21 cellular contexts compared by ENCODE assay signal in genomic region chr14:67973415-67973814, GRCh38.
"Had no signal": no experiment of that assay in that cellular context is flagged by ENCODE, and none has a peak within 500 bp of the region (broad histone marks: within the 10 kb centered on the region; RNA-seq: fewer than 3 reads in every experiment).

No MANE protein-coding gene starts in this region.

- H3K4me3 Mint-ChIP-seq: activated CD4-positive, alpha-beta memory T cell treated with anti-CD3 and anti-CD28 coated beads, Interleukin-2, amount 10 ng/mL, durations not matched to agents 7 days and 5 days; activated CD4-positive, alpha-beta T cell treated with anti-CD3 and anti-CD28 coated beads, Interleukin-2, amount 10 ng/mL, durations not matched to agents 24 days and 14 days; activated naive CD4-positive, alpha-beta T cell treated with anti-CD3 and anti-CD28 coated beads, Interleukin-2, amount 50 U/mL, for 24 hours; brain; immature natural killer cell; naive thymus-derived CD8-positive, alpha-beta T cell; neural progenitor cell had no signal

- H3K4me3 ChIP-seq: left lung, lung, neural progenitor cell, thyroid gland had no signal

- H3K4me2 ChIP-seq: neural progenitor cell had no signal

- ATAC-seq: activated CD4-positive, CD25-positive, alpha-beta regulatory T cell treated with anti-CD3 and anti-CD28 coated beads, Interleukin-2, amount 50 U/mL, for 24 hours; foreskin keratinocyte; left lung; naive thymus-derived CD8-positive, alpha-beta T cell had no signal

- H3K27me3 Mint-ChIP-seq: activated CD4-positive, alpha-beta memory T cell treated with anti-CD3 and anti-CD28 coated beads, Interleukin-2, amount 10 ng/mL, durations not matched to agents 7 days and 5 days; activated CD4-positive, alpha-beta T cell treated with anti-CD3 and anti-CD28 coated beads, Interleukin-2, amount 10 ng/mL, durations not matched to agents 24 days and 14 days; activated naive CD4-positive, alpha-beta T cell treated with anti-CD3 and anti-CD28 coated beads, Interleukin-2, amount 50 U/mL, for 24 hours; brain; naive thymus-derived CD8-positive, alpha-beta T cell had no signal

- H3K27me3 ChIP-seq: foreskin keratinocyte, left lung, neural progenitor cell, thyroid gland had no signal

- H3K27ac Mint-ChIP-seq: activated CD4-positive, alpha-beta memory T cell treated with anti-CD3 and anti-CD28 coated beads, Interleukin-2, amount 10 ng/mL, durations not matched to agents 7 days and 5 days; activated CD4-positive, alpha-beta T cell treated with anti-CD3 and anti-CD28 coated beads, Interleukin-2, amount 10 ng/mL, durations not matched to agents 24 days and 14 days; activated naive CD4-positive, alpha-beta T cell treated with anti-CD3 and anti-CD28 coated beads, Interleukin-2, amount 50 U/mL, for 24 hours; immature natural killer cell; naive thymus-derived CD8-positive, alpha-beta T cell; neural progenitor cell had no signal

- H3K27ac ChIP-seq: foreskin keratinocyte, left lung, neural progenitor cell, thyroid gland had no signal

- H3K4me1 Mint-ChIP-seq: activated CD4-positive, alpha-beta memory T cell treated with anti-CD3 and anti-CD28 coated beads, Interleukin-2, amount 10 ng/mL, durations not matched to agents 7 days and 5 days; activated naive CD4-positive, alpha-beta T cell treated with anti-CD3 and anti-CD28 coated beads, Interleukin-2, amount 50 U/mL, for 24 hours; immature natural killer cell; naive thymus-derived CD8-positive, alpha-beta T cell had no signal

- H3K9me3 Mint-ChIP-seq: activated CD4-positive, alpha-beta T cell treated with anti-CD3 and anti-CD28 coated beads, Interleukin-2, amount 10 ng/mL, durations not matched to agents 24 days and 14 days; activated naive CD4-positive, alpha-beta T cell treated with anti-CD3 and anti-CD28 coated beads, Interleukin-2, amount 50 U/mL, for 24 hours; immature natural killer cell had no signal

- H2AFZ ChIP-seq: neural progenitor cell had no signal

- DNase-seq: activated CD4-positive, alpha-beta memory T cell treated with anti-CD3 and anti-CD28 coated beads, Interleukin-2, amount 10 ng/mL, durations not matched to agents 7 days and 5 days; activated CD4-positive, alpha-beta T cell treated with anti-CD3 and anti-CD28 coated beads, Interleukin-2, amount 10 ng/mL, durations not matched to agents 24 days and 14 days; activated gamma-delta T cell treated with Interleukin-2 at 50 U/mL for 16 hours; anterior cingulate cortex; effector memory CD4-positive, alpha-beta T cell; foreskin keratinocyte; immature natural killer cell; kidney glomerular epithelial cell; left lung; naive thymus-derived CD8-positive, alpha-beta T cell; posterior cingulate gyrus; retina; stimulated activated CD4-positive, alpha-beta T cell treated with anti-CD3 and anti-CD28 coated beads, Interleukin-4, amount 100 ng/mL, for 24 hours; stimulated activated naive CD4-positive, alpha-beta T cell treated with Interleukin-2 at 50 U/mL for 16 hours; thyroid gland had no signal

- H3K9ac ChIP-seq: neural progenitor cell had no signal

- H3K9me3 ChIP-seq: left lung, thyroid gland had no signal

- FAIRE-seq: colon had no signal

- H3K36me3 ChIP-seq: left lung, neural progenitor cell, thyroid gland had no signal
